Comparison of ENCODE assay signal across 10 cellular contexts in the genomic region with DNA sequence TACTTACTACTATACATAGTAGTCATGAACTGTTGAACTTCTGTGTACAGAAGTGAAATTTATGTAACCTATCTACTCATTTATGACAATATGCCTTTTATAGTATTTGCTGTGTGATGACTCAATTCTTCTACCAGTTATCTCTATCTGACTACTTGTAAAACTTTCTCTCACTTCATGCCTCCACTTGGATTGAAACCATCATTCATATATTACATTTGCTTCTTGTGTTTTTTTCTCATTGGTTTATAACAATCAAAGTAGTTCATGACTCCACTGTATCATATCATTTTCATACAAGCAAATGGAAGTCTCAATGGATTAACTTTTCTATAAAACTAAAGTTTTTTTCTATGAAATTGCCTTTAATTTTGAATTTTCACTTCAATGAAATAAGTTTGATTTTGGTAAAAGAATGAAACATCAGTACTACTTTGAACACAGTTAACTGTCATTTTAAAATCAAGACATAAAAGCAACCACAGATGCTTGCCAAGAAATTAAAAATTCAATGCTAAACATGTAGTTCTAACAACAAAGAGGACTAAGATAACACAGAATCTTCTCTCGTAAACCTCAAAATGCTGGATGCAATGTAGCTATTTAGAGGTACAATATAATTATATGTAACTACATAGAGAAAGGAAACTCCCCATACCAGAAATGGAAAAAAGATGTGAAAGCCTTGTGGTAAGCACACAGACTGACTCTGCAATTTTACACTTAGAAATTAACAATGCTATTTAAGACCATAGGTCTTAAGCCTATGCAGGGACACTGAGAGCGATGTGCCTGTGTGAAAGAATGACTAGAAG. TPM values are rescaled to one million over a fixed set of nuclear protein-coding genes. Genes with fewer than 3 reads are reported as not detected.
A peak's percentile ranks its signal among the peaks of the same experiment; 100 is the strongest.
DNase-seq lines count a peak whose midpoint lies in the region; ATAC-seq and TF ChIP-seq lines count a peak whose summit lies in the region.
"Had no signal": no experiment of that assay in that cellular context is flagged by ENCODE, and none has a peak within 500 bp of the region (broad histone marks: within the 10 kb centered on the region; RNA-seq: fewer than 3 reads in every experiment).

No MANE protein-coding gene starts in this region.

- TF ChIP-seq CTCF in GM06990 (IDR thresholded peaks at IDR 0.05; ENCODE audit: insufficient read depth, low read length, poor library complexity, severe bottlenecking) = no peak
- no peak for TF ChIP-seq CTCF in osteocyte (IDR thresholded peaks at IDR 0.05)
- no peak for TF ChIP-seq CTCF in testis (IDR thresholded peaks at IDR 0.05)

- no peaks in the 10 kb centered on the region for H3K9me3 Mint-ChIP-seq in activated T-helper 17 cell treated with anti-CD3 and anti-CD28 coated beads, Interleukin-2, amount 50 U/mL, for 72 hours
- peaks cover 4% of the 10 kb centered on the region for H3K9me3 Mint-ChIP-seq in osteocyte (ENCODE audit: unreplicated experiment)

- no peak overlapping the region for H3K27ac Mint-ChIP-seq in activated T-helper 17 cell treated with anti-CD3 and anti-CD28 coated beads, Interleukin-2, amount 50 U/mL, for 72 hours
- H3K27ac Mint-ChIP-seq in osteocyte (ENCODE audit: unreplicated experiment) = no peak overlapping the region

- peak overlapping the region; percentile 26 for H3K4me3 ChIP-seq in GM06990 (replicated peaks; ENCODE audit: low read depth, low read length)
- H3K4me3 ChIP-seq in testis = no peak overlapping the region

- no peaks in the 10 kb centered on the region for H3K4me1 Mint-ChIP-seq in activated T-helper 17 cell treated with anti-CD3 and anti-CD28 coated beads, Interleukin-2, amount 50 U/mL, for 72 hours
- H3K4me1 Mint-ChIP-seq in osteocyte (ENCODE audit: unreplicated experiment) = no peaks in the 10 kb centered on the region

- H3K9me3 ChIP-seq in testis = no peaks in the 10 kb centered on the region

- H3K4me1 ChIP-seq in testis = no peaks in the 10 kb centered on the region

- no peak for TF ChIP-seq POLR2A in testis (IDR thresholded peaks at IDR 0.05)

- ATAC-seq in GM19397 (IDR thresholded peaks at IDR 0.05; ENCODE audit: unreplicated experiment) (peak; percentile 74), HG03064 (IDR thresholded peaks at IDR 0.05; ENCODE audit: low read depth, unreplicated experiment) (peak; percentile 86), esophagus mucosa (no peak)
- ATAC-seq in activated T-helper 17 cell treated with anti-CD3 and anti-CD28 coated beads, Interleukin-2, amount 50 U/mL, for 72 hours (replicated peaks) = peak; percentile 88
- ATAC-seq: right cardiac atrium had no signal

- H3K36me3 ChIP-seq in GM06990 (ENCODE audit: control insufficient read depth, insufficient read depth, low read length) (no peaks in the 10 kb centered on the region), testis (ENCODE audit: low read depth, missing control alignments) (no peaks in the 10 kb centered on the region)

- no peaks in the 10 kb centered on the region for H3K36me3 Mint-ChIP-seq in activated T-helper 17 cell treated with anti-CD3 and anti-CD28 coated beads, Interleukin-2, amount 50 U/mL, for 72 hours (ENCODE audit: low read depth)
- peaks cover 2% of the 10 kb centered on the region for H3K36me3 Mint-ChIP-seq in osteocyte (ENCODE audit: unreplicated experiment)

- WGBS in testis, 2 donors = 57 to 59% methylated on average over 2 of the region's 2 CpGs

- DNase-seq in GM06990 (ENCODE audit: extremely low read depth, insufficient read length) (peak; percentile 74), osteocyte (ENCODE audit: extremely low spot score, unreplicated experiment) (no peak), caudate nucleus (lab: John Stamatoyannopoulos, UW) (no peak), testis (no peak)
- DNase-seq: NCI-H345, right cardiac atrium had no signal

- intact Hi-C loops in testis (cut with DNase I; ENCODE audit: low total_unique reads) = no loop called here

- H3K4me3 Mint-ChIP-seq in activated T-helper 17 cell treated with anti-CD3 and anti-CD28 coated beads, Interleukin-2, amount 50 U/mL, for 72 hours = no peak overlapping the region
- H3K4me3 Mint-ChIP-seq in osteocyte (ENCODE audit: unreplicated experiment) = no peak overlapping the region

- H3K27me3 Mint-ChIP-seq in activated T-helper 17 cell treated with anti-CD3 and anti-CD28 coated beads, Interleukin-2, amount 50 U/mL, for 72 hours = peaks cover 24% of the 10 kb centered on the region
- peaks cover 7% of the 10 kb centered on the region for H3K27me3 Mint-ChIP-seq in osteocyte (ENCODE audit: unreplicated experiment)

- no peaks in the 10 kb centered on the region for H3K27me3 ChIP-seq in GM06990 (replicated peaks; ENCODE audit: control insufficient read depth, insufficient read depth, low read length)
- H3K27me3 ChIP-seq in testis = no peaks in the 10 kb centered on the region

- H3K27ac ChIP-seq in caudate nucleus (ENCODE audit: low read depth, low read length) (no peak overlapping the region), testis (no peak overlapping the region)

RNA-seq across cellular contexts. Expression of a gene that starts 27.6 kb away (rescaled TPM):
- 1 to 10 TPM; 2.4 to 6.0 TPM for total RNA-seq in activated T-helper 17 cell treated with anti-CD3 and anti-CD28 coated beads, Interleukin-2, amount 50 U/mL, for 72 hours
- total RNA-seq in osteocyte = 0.59 and 1.5 TPM in 2 replicates
- 24.6 TPM for total RNA-seq in esophagus mucosa
- under 1 TPM; 0.62 to 0.71 TPM for total RNA-seq in testis
- 1.3 TPM for polyA plus RNA-seq in testis (ENCODE audit: insufficient read depth, low read depth, low replicate concordance)

RNA-seq across cellular contexts. Expression of a gene that starts 43.7 kb away (rescaled TPM):
- total RNA-seq in activated T-helper 17 cell treated with anti-CD3 and anti-CD28 coated beads, Interleukin-2, amount 50 U/mL, for 72 hours = 10 to 100 TPM; 25.0 to 45.3 TPM
- total RNA-seq in osteocyte (34.6 and 34.9 TPM in 2 replicates), esophagus mucosa (16.1 TPM), testis (10 to 100 TPM; 59.2 to 64.4 TPM)
- polyA plus RNA-seq in testis (ENCODE audit: insufficient read depth, low read depth, low replicate concordance) = 25.7 TPM
